ENCODE assay signal across 1 cellular context in the genomic region with DNA sequence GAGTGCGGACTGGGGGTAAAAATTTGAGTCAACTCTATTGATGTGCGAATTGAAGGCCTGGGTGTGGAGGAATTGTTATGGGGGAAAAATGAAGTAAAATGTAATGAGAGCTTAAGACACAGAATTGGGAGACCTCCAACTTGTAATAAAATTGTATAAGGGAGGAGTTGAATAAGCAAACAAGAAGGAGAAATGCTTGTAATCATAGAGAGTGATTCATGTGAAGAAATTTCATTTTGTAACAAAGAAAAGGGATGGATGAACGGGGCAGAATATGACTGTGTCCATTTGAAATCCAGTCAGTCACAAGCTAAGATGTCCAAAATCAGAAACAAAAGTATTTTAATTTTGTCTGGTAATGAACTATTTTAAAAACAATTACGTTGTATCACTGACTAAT.
TF ChIP-seq lines count a peak whose summit lies in the region.

No MANE protein-coding gene starts in this region.

TF ChIP-seq in IMR-90, 13 proteins besides CTCF, POLR2A, EP300 and RAD21:
- TF ChIP-seq, protein P1, sequence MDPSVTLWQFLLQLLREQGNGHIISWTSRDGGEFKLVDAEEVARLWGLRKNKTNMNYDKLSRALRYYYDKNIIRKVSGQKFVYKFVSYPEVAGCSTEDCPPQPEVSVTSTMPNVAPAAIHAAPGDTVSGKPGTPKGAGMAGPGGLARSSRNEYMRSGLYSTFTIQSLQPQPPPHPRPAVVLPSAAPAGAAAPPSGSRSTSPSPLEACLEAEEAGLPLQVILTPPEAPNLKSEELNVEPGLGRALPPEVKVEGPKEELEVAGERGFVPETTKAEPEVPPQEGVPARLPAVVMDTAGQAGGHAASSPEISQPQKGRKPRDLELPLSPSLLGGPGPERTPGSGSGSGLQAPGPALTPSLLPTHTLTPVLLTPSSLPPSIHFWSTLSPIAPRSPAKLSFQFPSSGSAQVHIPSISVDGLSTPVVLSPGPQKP (IDR thresholded peaks at IDR 0.05; ENCODE audit: borderline replicate concordance, low read depth, low read length) = no peak
- TF ChIP-seq FOS (IDR thresholded peaks at IDR 0.05; ENCODE audit: low read depth, low read length) (0 out of 2 replicates have a peak, but pooled peaks have one; percentile 37), CEBPB (IDR thresholded peaks at IDR 0.05; ENCODE audit: low read depth, low read length) (0 out of 2 replicates have a peak, but pooled peaks have one; percentile 4), NFE2L2 (IDR thresholded peaks at IDR 0.05; ENCODE audit: low read depth, low read length) (no peak), MAFK (IDR thresholded peaks at IDR 0.05; ENCODE audit: low read depth, low read length) (no peak)
